In the genomic region with DNA sequence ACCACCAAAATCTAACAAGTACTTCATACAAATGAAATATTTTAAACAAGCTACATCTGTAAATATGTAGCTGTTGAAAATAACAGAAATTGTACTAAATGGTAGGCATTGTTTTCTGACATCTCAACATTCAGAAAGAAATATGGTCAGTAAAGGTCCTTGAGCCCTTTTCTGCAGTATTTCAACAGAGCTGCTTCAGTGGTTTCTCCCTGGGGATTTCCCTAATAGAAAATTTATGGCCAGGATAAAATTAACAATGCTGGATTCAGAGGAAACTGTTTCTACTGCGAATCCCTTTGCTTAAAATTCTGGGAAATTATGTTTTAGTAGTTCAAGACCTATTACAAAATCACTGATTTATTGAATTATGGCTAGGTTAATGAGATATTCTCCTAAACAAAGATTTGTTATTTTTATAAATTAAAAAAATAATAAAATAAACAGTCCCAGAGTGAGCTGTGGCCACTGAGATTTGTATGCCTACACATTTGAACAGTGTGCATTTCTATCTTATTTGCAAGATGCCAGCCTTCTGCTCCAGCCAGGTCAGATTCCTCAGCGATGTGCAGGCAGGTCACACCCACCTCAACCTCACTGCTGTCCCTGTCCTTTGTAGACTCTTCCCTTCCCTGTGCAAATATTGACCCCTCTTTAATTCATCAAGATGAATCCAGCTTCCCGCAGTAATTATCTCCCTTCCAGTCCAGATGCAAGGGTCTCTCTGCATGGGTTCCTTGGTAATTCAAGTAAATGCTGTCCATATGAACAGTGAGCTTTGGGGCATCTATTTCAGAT, we compare ENCODE assay signal across 1 cellular context.
TF ChIP-seq lines count a peak whose summit lies in the region.

No MANE protein-coding gene starts in this region.

TF ChIP-seq in IMR-90, 13 proteins besides CTCF, POLR2A, EP300 and RAD21:
- TF ChIP-seq MAZ (IDR thresholded peaks at IDR 0.05; ENCODE audit: borderline replicate concordance, low read depth, low read length) (no peak), CEBPB (IDR thresholded peaks at IDR 0.05; ENCODE audit: low read depth, low read length) (no peak), CHD1 (IDR thresholded peaks at IDR 0.05; ENCODE audit: low read depth, low read length) (no peak), NFE2L2 (IDR thresholded peaks at IDR 0.05; ENCODE audit: low read depth, low read length) (no peak), ELK1 (IDR thresholded peaks at IDR 0.05; ENCODE audit: borderline replicate concordance, low read depth, low read length) (no peak), USF2 (IDR thresholded peaks at IDR 0.05; ENCODE audit: low read depth, low read length) (no peak), RFX5 (IDR thresholded peaks at IDR 0.05; ENCODE audit: low read depth, low read length) (no peak), MXI1 (IDR thresholded peaks at IDR 0.05; ENCODE audit: borderline replicate concordance, low read depth, low read length) (no peak), MAFK (IDR thresholded peaks at IDR 0.05; ENCODE audit: low read depth, low read length) (no peak), FOS (IDR thresholded peaks at IDR 0.05; ENCODE audit: low read depth, low read length) (no peak), BHLHE40 (IDR thresholded peaks at IDR 0.05; ENCODE audit: low read depth, low read length) (no peak), SMC3 (IDR thresholded peaks at IDR 0.05; ENCODE audit: low read depth, low read length) (no peak), RCOR1 (IDR thresholded peaks at IDR 0.05; ENCODE audit: insufficient replicate concordance, low read length) (no peak)
